In the genomic region with DNA sequence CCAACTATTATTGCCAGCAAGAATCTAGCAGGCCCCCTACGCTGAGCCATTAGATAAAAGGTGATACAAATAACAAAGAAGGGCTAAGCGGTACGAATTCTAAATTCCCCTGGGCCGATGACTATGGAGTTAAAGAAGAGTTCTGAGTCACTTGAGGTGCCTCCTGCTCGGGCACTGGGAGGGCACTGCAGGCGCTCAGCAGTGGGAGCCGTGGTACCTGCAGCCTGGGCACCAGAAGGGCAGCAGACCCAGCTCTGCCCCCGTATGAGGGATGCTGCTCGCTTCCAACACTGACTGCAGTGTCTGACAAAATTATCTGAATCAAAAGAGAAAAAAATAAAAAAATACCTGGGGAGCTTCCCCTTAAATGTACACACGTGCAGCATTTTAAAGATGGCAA, we compare ENCODE assay signal across 30 cellular contexts. TPM values are rescaled to one million over a fixed set of nuclear protein-coding genes. Genes with fewer than 3 reads are reported as not detected.
"Had no signal": no experiment of that assay in that cellular context is flagged by ENCODE, and none has a peak within 500 bp of the region (broad histone marks: within the 10 kb centered on the region; RNA-seq: fewer than 3 reads in every experiment).

No MANE protein-coding gene starts in this region.

- H3K9me3 ChIP-seq: stomach, suprapubic skin, testis, thoracic aorta, thyroid gland, tibial artery, tibial nerve, transverse colon, upper lobe of left lung, upper lobe of right lung, uterus, vagina had no signal

- H3K27ac ChIP-seq: stomach, suprapubic skin, testis, thoracic aorta, thyroid gland, tibial artery, tibial nerve, transverse colon, upper lobe of left lung, upper lobe of right lung, uterus, vagina had no signal

- ATAC-seq: stimulated activated effector memory CD8-positive, alpha-beta T cell treated with anti-CD3 and anti-CD28 coated beads, Interleukin-12 subunit alpha, Interleukin-12 subunit beta, amount 100 ng/mL, for 72 hours; stimulated activated memory B cell treated with anti-CD40 and anti-IgM and Interleukin-4, amounts not matched to agents 10 μg/mL and 1 μg/mL and 100 μg/mL, for 72 hours; stimulated activated naive B cell treated with anti-CD40 and anti-IgM and Interleukin-4, amounts not matched to agents 10 μg/mL and 1 μg/mL and 100 μg/mL, for 72 hours; stimulated activated naive CD8-positive, alpha-beta T cell treated with anti-CD3 and anti-CD28 coated beads, Interleukin-15, amount 100 ng/mL, for 72 hours; stimulated activated naive CD8-positive, alpha-beta T cell treated with anti-CD3 and anti-CD28 coated beads, Interleukin-15, Interleukin-2, amounts not matched to agents 100 U/mL and 50 U/mL, for 24 hours; upper lobe of right lung had no signal

- DNase-seq: stimulated activated CD4-positive, alpha-beta T cell treated with anti-CD3 and anti-CD28 coated beads, Interleukin-2, amount 100 ng/mL, for 48 hours; stimulated activated CD4-positive, alpha-beta T cell treated with anti-CD3 and anti-CD28 coated beads, Interleukin-4, amount 100 ng/mL, for 1 hour; stimulated activated CD4-positive, alpha-beta T cell treated with anti-CD3 and anti-CD28 coated beads, Interleukin-4, amount 100 ng/mL, for 24 hours; stimulated activated CD4-positive, alpha-beta T cell treated with anti-CD3 and anti-CD28 coated beads, Interleukin-4, amount 100 ng/mL, for 4 hours; stimulated activated CD8-positive, alpha-beta memory T cell treated with anti-CD3 and anti-CD28 coated beads, Interleukin-4, amount 100 ng/mL, for 48 hours; stimulated activated naive B cell treated with anti-CD40 and anti-IgM and Interleukin-4, amounts not matched to agents 10 μg/mL and 1 μg/mL and 100 μg/mL, for 72 hours; stimulated activated naive CD4-positive, alpha-beta T cell; stimulated activated naive CD4-positive, alpha-beta T cell treated with Interleukin-2 at 50 U/mL for 16 hours; stimulated activated naive CD8-positive, alpha-beta T cell treated with anti-CD3 and anti-CD28 coated beads, Interleukin-15, amount 100 ng/mL, for 72 hours; stimulated activated naive CD8-positive, alpha-beta T cell treated with anti-CD3 and anti-CD28 coated beads, Interleukin-15, Interleukin-2, amounts not matched to agents 100 U/mL and 50 U/mL, for 24 hours; stomach; substantia nigra; testis; thyroid gland; tibial artery; transverse colon; trophoblast cell; upper lobe of right lung; uterus had no signal

- H3K4me3 ChIP-seq: stomach, suprapubic skin, testis, thoracic aorta, thyroid gland, tibial artery, tibial nerve, transverse colon, upper lobe of left lung, upper lobe of right lung, uterus, vagina had no signal

- H3K27me3 ChIP-seq: stomach, suprapubic skin, testis, thyroid gland, tibial artery, tibial nerve, transverse colon, upper lobe of left lung, upper lobe of right lung, uterus, vagina had no signal

- H3K4me1 ChIP-seq: stomach, suprapubic skin, testis, thyroid gland, tibial artery, tibial nerve, transverse colon, upper lobe of left lung, upper lobe of right lung, uterus, vagina had no signal

- H3K36me3 ChIP-seq: uterus had no signal

RNA-seq across cellular contexts. Expression of a gene that starts 44.1 kb away (rescaled TPM):
- total RNA-seq: subcutaneous adipose tissue, suprapubic skin, thoracic aorta, thyroid gland, tibial nerve, upper lobe of left lung, upper lobe of right lung, ureter, vagina had no signal
- polyA plus RNA-seq: stomach, thymus, urinary bladder had no signal
